In the genomic region with DNA sequence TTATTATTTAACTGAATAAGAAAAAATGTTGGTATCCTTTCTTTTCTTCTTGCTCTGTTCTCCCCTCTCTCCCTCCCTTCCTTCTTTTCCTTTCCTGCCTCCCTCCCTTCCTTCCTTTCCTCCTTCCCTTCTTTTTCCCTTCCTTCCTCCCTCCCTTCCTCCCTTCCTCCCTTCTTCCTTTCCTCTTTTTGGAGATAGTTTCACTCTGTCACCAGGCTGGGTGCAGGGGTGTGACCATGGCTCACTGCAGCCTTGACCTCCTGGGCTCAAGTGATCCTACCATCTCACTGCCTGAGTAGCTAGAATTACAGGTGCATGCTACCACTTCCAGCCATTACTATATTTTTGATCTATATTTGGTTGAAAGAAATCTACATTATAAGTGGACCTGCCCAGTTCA, we compare ENCODE assay signal across 2 cellular contexts.
TF ChIP-seq lines count a peak whose summit lies in the region.

No MANE protein-coding gene starts in this region.

TF ChIP-seq in SK-N-SH, 30 proteins besides CTCF, POLR2A, EP300 and RAD21:
- TF ChIP-seq, protein P1, sequence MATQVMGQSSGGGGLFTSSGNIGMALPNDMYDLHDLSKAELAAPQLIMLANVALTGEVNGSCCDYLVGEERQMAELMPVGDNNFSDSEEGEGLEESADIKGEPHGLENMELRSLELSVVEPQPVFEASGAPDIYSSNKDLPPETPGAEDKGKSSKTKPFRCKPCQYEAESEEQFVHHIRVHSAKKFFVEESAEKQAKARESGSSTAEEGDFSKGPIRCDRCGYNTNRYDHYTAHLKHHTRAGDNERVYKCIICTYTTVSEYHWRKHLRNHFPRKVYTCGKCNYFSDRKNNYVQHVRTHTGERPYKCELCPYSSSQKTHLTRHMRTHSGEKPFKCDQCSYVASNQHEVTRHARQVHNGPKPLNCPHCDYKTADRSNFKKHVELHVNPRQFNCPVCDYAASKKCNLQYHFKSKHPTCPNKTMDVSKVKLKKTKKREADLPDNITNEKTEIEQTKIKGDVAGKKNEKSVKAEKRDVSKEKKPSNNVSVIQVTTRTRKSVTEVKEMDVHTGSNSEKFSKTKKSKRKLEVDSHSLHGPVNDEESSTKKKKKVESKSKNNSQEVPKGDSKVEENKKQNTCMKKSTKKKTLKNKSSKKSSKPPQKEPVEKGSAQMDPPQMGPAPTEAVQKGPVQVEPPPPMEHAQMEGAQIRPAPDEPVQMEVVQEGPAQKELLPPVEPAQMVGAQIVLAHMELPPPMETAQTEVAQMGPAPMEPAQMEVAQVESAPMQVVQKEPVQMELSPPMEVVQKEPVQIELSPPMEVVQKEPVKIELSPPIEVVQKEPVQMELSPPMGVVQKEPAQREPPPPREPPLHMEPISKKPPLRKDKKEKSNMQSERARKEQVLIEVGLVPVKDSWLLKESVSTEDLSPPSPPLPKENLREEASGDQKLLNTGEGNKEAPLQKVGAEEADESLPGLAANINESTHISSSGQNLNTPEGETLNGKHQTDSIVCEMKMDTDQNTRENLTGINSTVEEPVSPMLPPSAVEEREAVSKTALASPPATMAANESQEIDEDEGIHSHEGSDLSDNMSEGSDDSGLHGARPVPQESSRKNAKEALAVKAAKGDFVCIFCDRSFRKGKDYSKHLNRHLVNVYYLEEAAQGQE (IDR thresholded peaks at IDR 0.05; ENCODE audit: low read depth, low read length): no peak
- no peak for TF ChIP-seq FOSL2 (IDR thresholded peaks at IDR 0.05; ENCODE audit: borderline replicate concordance, low read depth)
- TF ChIP-seq POLR2AphosphoS5 (IDR thresholded peaks at IDR 0.05; ENCODE audit: low read depth, low read length): no peak
- TF ChIP-seq TCF12 (IDR thresholded peaks at IDR 0.05): no peak
- no peak for TF ChIP-seq MEF2A (IDR thresholded peaks at IDR 0.05; ENCODE audit: borderline replicate concordance, low read depth)
- no peak for TF ChIP-seq RFX5 (IDR thresholded peaks at IDR 0.05; ENCODE audit: low read length)
- no peak for TF ChIP-seq GABPA (IDR thresholded peaks at IDR 0.05; ENCODE audit: low read depth)
- no peak for TF ChIP-seq SMC3 (IDR thresholded peaks at IDR 0.05; ENCODE audit: low read depth, low read length)
- TF ChIP-seq RXRA (IDR thresholded peaks at IDR 0.05; ENCODE audit: borderline replicate concordance, low read depth): no peak
- TF ChIP-seq, protein P2, sequence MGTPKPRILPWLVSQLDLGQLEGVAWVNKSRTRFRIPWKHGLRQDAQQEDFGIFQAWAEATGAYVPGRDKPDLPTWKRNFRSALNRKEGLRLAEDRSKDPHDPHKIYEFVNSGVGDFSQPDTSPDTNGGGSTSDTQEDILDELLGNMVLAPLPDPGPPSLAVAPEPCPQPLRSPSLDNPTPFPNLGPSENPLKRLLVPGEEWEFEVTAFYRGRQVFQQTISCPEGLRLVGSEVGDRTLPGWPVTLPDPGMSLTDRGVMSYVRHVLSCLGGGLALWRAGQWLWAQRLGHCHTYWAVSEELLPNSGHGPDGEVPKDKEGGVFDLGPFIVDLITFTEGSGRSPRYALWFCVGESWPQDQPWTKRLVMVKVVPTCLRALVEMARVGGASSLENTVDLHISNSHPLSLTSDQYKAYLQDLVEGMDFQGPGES (IDR thresholded peaks at IDR 0.05; ENCODE audit: low read depth, low read length): no peak
- TF ChIP-seq JUND (IDR thresholded peaks at IDR 0.05): no peak
- TF ChIP-seq FOXJ3 (CRISPR knock-in tag; IDR thresholded peaks at IDR 0.05): no peak
- TF ChIP-seq, protein P3, sequence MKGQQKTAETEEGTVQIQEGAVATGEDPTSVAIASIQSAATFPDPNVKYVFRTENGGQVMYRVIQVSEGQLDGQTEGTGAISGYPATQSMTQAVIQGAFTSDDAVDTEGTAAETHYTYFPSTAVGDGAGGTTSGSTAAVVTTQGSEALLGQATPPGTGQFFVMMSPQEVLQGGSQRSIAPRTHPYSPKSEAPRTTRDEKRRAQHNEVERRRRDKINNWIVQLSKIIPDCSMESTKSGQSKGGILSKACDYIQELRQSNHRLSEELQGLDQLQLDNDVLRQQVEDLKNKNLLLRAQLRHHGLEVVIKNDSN (IDR thresholded peaks at IDR 0.05; ENCODE audit: borderline replicate concordance, low read depth): no peak
- TF ChIP-seq CHD2 (IDR thresholded peaks at IDR 0.05; ENCODE audit: low read length, partially characterized antibody): no peak
- TF ChIP-seq RCOR1 (IDR thresholded peaks at IDR 0.05; ENCODE audit: low read length): no peak
- no peak for TF ChIP-seq NFIC (IDR thresholded peaks at IDR 0.05; ENCODE audit: borderline replicate concordance)
- no peak for TF ChIP-seq TAF1 (IDR thresholded peaks at IDR 0.05; ENCODE audit: borderline replicate concordance, low read depth, low read length)
- TF ChIP-seq, protein P4, sequence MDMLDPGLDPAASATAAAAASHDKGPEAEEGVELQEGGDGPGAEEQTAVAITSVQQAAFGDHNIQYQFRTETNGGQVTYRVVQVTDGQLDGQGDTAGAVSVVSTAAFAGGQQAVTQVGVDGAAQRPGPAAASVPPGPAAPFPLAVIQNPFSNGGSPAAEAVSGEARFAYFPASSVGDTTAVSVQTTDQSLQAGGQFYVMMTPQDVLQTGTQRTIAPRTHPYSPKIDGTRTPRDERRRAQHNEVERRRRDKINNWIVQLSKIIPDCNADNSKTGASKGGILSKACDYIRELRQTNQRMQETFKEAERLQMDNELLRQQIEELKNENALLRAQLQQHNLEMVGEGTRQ (IDR thresholded peaks at IDR 0.05; ENCODE audit: borderline replicate concordance, low read depth, low read length): no peak
TF ChIP-seq in SK-N-SH: peak in this region for 0.

TF ChIP-seq in SK-N-SH treated with all-trans-retinoic acid at 6 μM for 48 hours, 23 proteins besides CTCF, POLR2A, EP300 and RAD21:
- TF ChIP-seq ZNF565 (CRISPR knock-in tag; conservative IDR thresholded peaks at IDR 0.05; ENCODE audit: low read depth) (no peak), ZFP30 (CRISPR knock-in tag; IDR thresholded peaks at IDR 0.05) (no peak), ISL1 (CRISPR knock-in tag; IDR thresholded peaks at IDR 0.05) (no peak), TCF4 (CRISPR knock-in tag; IDR thresholded peaks at IDR 0.05; ENCODE audit: borderline replicate concordance) (no peak), GLIS3 (CRISPR knock-in tag; IDR thresholded peaks at IDR 0.05) (no peak), PPARA (CRISPR knock-in tag; IDR thresholded peaks at IDR 0.05; ENCODE audit: borderline replicate concordance) (no peak), ARNTL (CRISPR knock-in tag; IDR thresholded peaks at IDR 0.05; ENCODE audit: borderline replicate concordance, low read depth) (no peak)
- TF ChIP-seq, protein P5, sequence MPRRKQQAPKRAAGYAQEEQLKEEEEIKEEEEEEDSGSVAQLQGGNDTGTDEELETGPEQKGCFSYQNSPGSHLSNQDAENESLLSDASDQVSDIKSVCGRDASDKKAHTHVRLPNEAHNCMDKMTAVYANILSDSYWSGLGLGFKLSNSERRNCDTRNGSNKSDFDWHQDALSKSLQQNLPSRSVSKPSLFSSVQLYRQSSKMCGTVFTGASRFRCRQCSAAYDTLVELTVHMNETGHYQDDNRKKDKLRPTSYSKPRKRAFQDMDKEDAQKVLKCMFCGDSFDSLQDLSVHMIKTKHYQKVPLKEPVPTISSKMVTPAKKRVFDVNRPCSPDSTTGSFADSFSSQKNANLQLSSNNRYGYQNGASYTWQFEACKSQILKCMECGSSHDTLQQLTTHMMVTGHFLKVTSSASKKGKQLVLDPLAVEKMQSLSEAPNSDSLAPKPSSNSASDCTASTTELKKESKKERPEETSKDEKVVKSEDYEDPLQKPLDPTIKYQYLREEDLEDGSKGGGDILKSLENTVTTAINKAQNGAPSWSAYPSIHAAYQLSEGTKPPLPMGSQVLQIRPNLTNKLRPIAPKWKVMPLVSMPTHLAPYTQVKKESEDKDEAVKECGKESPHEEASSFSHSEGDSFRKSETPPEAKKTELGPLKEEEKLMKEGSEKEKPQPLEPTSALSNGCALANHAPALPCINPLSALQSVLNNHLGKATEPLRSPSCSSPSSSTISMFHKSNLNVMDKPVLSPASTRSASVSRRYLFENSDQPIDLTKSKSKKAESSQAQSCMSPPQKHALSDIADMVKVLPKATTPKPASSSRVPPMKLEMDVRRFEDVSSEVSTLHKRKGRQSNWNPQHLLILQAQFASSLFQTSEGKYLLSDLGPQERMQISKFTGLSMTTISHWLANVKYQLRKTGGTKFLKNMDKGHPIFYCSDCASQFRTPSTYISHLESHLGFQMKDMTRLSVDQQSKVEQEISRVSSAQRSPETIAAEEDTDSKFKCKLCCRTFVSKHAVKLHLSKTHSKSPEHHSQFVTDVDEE (CRISPR knock-in tag; IDR thresholded peaks at IDR 0.05): no peak
- TF ChIP-seq, protein P6, sequence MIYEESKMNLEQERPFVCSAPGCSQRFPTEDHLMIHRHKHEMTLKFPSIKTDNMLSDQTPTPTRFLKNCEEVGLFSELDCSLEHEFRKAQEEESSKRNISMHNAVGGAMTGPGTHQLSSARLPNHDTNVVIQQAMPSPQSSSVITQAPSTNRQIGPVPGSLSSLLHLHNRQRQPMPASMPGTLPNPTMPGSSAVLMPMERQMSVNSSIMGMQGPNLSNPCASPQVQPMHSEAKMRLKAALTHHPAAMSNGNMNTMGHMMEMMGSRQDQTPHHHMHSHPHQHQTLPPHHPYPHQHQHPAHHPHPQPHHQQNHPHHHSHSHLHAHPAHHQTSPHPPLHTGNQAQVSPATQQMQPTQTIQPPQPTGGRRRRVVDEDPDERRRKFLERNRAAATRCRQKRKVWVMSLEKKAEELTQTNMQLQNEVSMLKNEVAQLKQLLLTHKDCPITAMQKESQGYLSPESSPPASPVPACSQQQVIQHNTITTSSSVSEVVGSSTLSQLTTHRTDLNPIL (CRISPR knock-in tag; IDR thresholded peaks at IDR 0.05; ENCODE audit: low read depth): no peak
